ENCODE assay signal across 24 cellular contexts in genomic region chr11:122604626-122605025, GRCh38.
"Had no signal": no experiment of that assay in that cellular context is flagged by ENCODE, and none has a peak within 500 bp of the region (broad histone marks: within the 10 kb centered on the region; RNA-seq: fewer than 3 reads in every experiment).

No MANE protein-coding gene starts in this region.

- DNase-seq: activated CD4-positive, alpha-beta memory T cell treated with anti-CD3 and anti-CD28 coated beads, Interleukin-2, amount 10 ng/mL, durations not matched to agents 7 days and 5 days; activated CD4-positive, alpha-beta T cell treated with anti-CD3 and anti-CD28 coated beads, Interleukin-2, amount 10 ng/mL, durations not matched to agents 7 days and 5 days; activated CD4-positive, CD25-positive, alpha-beta regulatory T cell; activated effector memory CD4-positive, alpha-beta T cell treated with anti-CD3 and anti-CD28 coated beads, Interleukin-2, amount 50 U/mL, for 16 hours; activated naive CD4-positive, alpha-beta T cell treated with Interleukin-2 at 50 U/mL for 16 hours; activated naive CD8-positive, alpha-beta T cell treated with anti-CD3 and anti-CD28 coated beads, Interleukin-2, amount 50 U/mL, for 24 hours; activated T-cell treated with anti-CD3 and anti-CD28 coated beads, Interleukin-2, amount 50 U/mL, for 4 hours; amniotic stem cell; body of pancreas; central memory CD4-positive, alpha-beta T cell; Kasumi-1; KBM-7; NCI-H1105 treated with DMSO at 0.1 percent for 48 hours; NCI-H1436 treated with DMSO at 0.1 percent for 48 hours; NCI-H187; NCI-H2227 treated with DMSO at 0.1 percent for 48 hours; NCI-H446 treated with DMSO at 0.1 percent for 48 hours; NCI-H526; NCI-H82; PC-3; SIG-M5; T-helper 17 cell; T-helper 9 cell had no signal

- ATAC-seq: activated naive CD4-positive, alpha-beta T cell treated with anti-CD3 and anti-CD28 coated beads, Interleukin-2, amount 50 U/mL, for 72 hours; activated naive CD8-positive, alpha-beta T cell treated with anti-CD3 and anti-CD28 coated beads, Interleukin-2, amount 50 U/mL, for 24 hours; activated T-cell treated with anti-CD3 and anti-CD28 coated beads, Interleukin-2, amount 50 U/mL, for 4 hours; body of pancreas; PC-3; T-helper 17 cell had no signal
